ENCODE assay signal across 1 cellular context in the genomic region with DNA sequence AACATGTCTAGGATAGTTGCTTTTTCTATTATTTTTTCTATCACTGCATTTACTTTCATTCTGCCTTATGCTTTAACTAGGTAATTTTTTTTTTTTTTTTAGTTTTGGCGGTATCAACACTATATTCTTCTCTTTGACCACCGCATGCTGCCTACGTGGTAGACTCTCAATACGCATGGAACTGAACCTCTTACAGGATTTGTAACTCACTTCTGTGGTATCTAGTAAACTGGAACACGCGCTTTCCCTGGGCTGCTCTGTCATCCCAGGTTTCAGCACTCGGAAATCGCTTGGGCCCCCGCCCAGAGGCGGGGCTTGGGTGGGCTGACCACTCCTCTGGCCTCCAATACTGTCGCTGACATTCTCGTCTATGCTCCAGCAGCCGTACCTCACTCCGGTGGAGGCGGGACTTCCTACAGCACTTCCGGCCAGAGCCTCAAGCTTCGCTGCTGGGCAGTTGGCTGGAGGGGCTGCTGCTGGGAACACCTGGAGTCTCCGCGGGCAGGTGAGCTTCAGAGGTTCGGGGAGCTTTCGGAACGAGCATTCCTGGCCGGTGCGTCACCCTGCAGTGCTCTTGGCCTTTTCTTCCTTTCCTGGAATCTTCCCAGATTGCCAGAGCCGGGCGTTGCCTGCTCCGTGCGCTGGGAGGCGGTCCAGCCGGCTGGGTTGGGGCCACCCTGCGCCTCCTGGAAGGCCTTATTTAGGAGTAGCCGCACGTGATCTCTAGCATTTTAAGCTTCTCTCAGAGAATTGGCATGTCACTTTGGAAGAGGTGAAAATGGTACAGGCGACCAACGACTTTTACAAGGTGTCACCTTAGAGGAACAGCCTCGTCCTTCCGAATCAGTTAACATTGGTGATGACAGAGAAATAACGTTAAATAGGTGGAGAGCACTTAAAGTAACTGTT.
TF ChIP-seq lines count a peak whose summit lies in the region.

A gene with protein sequence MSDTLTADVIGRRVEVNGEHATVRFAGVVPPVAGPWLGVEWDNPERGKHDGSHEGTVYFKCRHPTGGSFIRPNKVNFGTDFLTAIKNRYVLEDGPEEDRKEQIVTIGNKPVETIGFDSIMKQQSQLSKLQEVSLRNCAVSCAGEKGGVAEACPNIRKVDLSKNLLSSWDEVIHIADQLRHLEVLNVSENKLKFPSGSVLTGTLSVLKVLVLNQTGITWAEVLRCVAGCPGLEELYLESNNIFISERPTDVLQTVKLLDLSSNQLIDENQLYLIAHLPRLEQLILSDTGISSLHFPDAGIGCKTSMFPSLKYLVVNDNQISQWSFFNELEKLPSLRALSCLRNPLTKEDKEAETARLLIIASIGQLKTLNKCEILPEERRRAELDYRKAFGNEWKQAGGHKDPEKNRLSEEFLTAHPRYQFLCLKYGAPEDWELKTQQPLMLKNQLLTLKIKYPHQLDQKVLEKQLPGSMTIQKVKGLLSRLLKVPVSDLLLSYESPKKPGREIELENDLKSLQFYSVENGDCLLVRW (plus strand): TSS at position 428 of the 909 bp plus-strand sequence. CDS start 12,623 bp downstream, outside the sequence.

TF ChIP-seq in GM12878, 131 proteins besides CTCF, POLR2A, EP300 and RAD21 (continued from another document and continues in another):
- TF ChIP-seq, protein P1, sequence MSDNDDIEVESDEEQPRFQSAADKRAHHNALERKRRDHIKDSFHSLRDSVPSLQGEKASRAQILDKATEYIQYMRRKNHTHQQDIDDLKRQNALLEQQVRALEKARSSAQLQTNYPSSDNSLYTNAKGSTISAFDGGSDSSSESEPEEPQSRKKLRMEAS (IDR thresholded peaks at IDR 0.05; ENCODE audit: low read depth, low read length), result peak; percentile 40; the same call in 1 of the 2 replicates
- TF ChIP-seq CREM (IDR thresholded peaks at IDR 0.05; ENCODE audit: low read depth) (peak; percentile 31; the same call in 1 of the 2 replicates), CHD1 (IDR thresholded peaks at IDR 0.05; ENCODE audit: low read depth, low read length) (no peak), CREB1 (IDR thresholded peaks at IDR 0.05; ENCODE audit: low read depth) (no peak), PML (IDR thresholded peaks at IDR 0.05; ENCODE audit: low read length) (peak; percentile 59; the same call in 1 of the 2 replicates), NRF1 (conservative IDR thresholded peaks at IDR 0.05; ENCODE audit: low read depth, low read length) (no peak), ZNF207 (IDR thresholded peaks at IDR 0.05; ENCODE audit: borderline replicate concordance) (no peak), MEF2A (IDR thresholded peaks at IDR 0.05; ENCODE audit: insufficient read depth, low read depth, low read length) (0 out of 2 replicates have a peak, but pooled peaks have one; percentile 25), SPI1 (IDR thresholded peaks at IDR 0.05; ENCODE audit: borderline replicate concordance, insufficient read depth, low read depth, low read length) (0 out of 2 replicates have a peak, but pooled peaks have one; percentile 36), YY1 (IDR thresholded peaks at IDR 0.05; ENCODE audit: low read depth, low read length) (no peak), BMI1 (IDR thresholded peaks at IDR 0.05; ENCODE audit: borderline replicate concordance) (no peak), CBFB (IDR thresholded peaks at IDR 0.05; ENCODE audit: low read depth) (peak; percentile 59; the same call in 1 of the 2 replicates), ZNF24 (IDR thresholded peaks at IDR 0.05) (no peak), SMARCA5 (IDR thresholded peaks at IDR 0.05) (0 out of 2 replicates have a peak, but pooled peaks have one; percentile 19), FOXK2 (IDR thresholded peaks at IDR 0.05) (no peak), GATAD2B (conservative IDR thresholded peaks at IDR 0.05; ENCODE audit: low read depth) (no peak), TAF1 (IDR thresholded peaks at IDR 0.05; ENCODE audit: borderline replicate concordance, low read depth, low read length) (peak; percentile 87), ZSCAN29 (IDR thresholded peaks at IDR 0.05) (no peak), STAT1 (conservative IDR thresholded peaks at IDR 0.05) (no peak), GABPA (IDR thresholded peaks at IDR 0.05; ENCODE audit: low read depth) (peak; percentile 92), NFYA (IDR thresholded peaks at IDR 0.05; ENCODE audit: borderline replicate concordance, low read depth, low read length) (no peak), BCL11A (IDR thresholded peaks at IDR 0.05; ENCODE audit: low read depth, low read length) (0 out of 2 replicates have a peak, but pooled peaks have one; percentile 28), TCF3 (IDR thresholded peaks at IDR 0.05; ENCODE audit: borderline replicate concordance, insufficient read depth, low read depth, low read length) (no peak), POLR2AphosphoS2 (IDR thresholded peaks at IDR 0.05; ENCODE audit: low read depth, low read length) (peak; percentile 82; the same call in 1 of the 2 replicates), TCF7 (IDR thresholded peaks at IDR 0.05; ENCODE audit: borderline replicate concordance) (no peak), BRCA1 (IDR thresholded peaks at IDR 0.05; ENCODE audit: low read depth, low read length) (no peak), RAD51 (IDR thresholded peaks at IDR 0.05) (peak; percentile 72), TBL1XR1 (IDR thresholded peaks at IDR 0.05; ENCODE audit: low read depth, low read length) (no peak), POLR2AphosphoS5 (IDR thresholded peaks at IDR 0.05; ENCODE audit: low read length) (peak; percentile 86), SIN3A (IDR thresholded peaks at IDR 0.05; ENCODE audit: low read depth, low read length) (no peak), SUZ12 (IDR thresholded peaks at IDR 0.05; ENCODE audit: unreplicated experiment) (no peak), FOS (IDR thresholded peaks at IDR 0.05; ENCODE audit: borderline replicate concordance, extremely low read depth, insufficient read length) (no peak), SREBF2 (IDR thresholded peaks at IDR 0.05; ENCODE audit: low read length) (no peak), EED (IDR thresholded peaks at IDR 0.05; ENCODE audit: low read depth) (peak; percentile 56), KAT2A (conservative IDR thresholded peaks at IDR 0.05; ENCODE audit: control insufficient read depth, low read depth, low read length) (no peak), EZH2 (IDR thresholded peaks at IDR 0.05; ENCODE audit: borderline replicate concordance, control insufficient read depth, low read depth, low read length) (no peak)
- TF ChIP-seq, protein P2, sequence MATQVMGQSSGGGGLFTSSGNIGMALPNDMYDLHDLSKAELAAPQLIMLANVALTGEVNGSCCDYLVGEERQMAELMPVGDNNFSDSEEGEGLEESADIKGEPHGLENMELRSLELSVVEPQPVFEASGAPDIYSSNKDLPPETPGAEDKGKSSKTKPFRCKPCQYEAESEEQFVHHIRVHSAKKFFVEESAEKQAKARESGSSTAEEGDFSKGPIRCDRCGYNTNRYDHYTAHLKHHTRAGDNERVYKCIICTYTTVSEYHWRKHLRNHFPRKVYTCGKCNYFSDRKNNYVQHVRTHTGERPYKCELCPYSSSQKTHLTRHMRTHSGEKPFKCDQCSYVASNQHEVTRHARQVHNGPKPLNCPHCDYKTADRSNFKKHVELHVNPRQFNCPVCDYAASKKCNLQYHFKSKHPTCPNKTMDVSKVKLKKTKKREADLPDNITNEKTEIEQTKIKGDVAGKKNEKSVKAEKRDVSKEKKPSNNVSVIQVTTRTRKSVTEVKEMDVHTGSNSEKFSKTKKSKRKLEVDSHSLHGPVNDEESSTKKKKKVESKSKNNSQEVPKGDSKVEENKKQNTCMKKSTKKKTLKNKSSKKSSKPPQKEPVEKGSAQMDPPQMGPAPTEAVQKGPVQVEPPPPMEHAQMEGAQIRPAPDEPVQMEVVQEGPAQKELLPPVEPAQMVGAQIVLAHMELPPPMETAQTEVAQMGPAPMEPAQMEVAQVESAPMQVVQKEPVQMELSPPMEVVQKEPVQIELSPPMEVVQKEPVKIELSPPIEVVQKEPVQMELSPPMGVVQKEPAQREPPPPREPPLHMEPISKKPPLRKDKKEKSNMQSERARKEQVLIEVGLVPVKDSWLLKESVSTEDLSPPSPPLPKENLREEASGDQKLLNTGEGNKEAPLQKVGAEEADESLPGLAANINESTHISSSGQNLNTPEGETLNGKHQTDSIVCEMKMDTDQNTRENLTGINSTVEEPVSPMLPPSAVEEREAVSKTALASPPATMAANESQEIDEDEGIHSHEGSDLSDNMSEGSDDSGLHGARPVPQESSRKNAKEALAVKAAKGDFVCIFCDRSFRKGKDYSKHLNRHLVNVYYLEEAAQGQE (IDR thresholded peaks at IDR 0.05; ENCODE audit: low read depth, low read length), result no peak
- TF ChIP-seq, protein P3, sequence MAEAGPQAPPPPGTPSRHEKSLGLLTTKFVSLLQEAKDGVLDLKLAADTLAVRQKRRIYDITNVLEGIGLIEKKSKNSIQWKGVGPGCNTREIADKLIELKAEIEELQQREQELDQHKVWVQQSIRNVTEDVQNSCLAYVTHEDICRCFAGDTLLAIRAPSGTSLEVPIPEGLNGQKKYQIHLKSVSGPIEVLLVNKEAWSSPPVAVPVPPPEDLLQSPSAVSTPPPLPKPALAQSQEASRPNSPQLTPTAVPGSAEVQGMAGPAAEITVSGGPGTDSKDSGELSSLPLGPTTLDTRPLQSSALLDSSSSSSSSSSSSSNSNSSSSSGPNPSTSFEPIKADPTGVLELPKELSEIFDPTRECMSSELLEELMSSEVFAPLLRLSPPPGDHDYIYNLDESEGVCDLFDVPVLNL (IDR thresholded peaks at IDR 0.05; ENCODE audit: low read depth, low read length), result no peak
- TF ChIP-seq, protein P4, sequence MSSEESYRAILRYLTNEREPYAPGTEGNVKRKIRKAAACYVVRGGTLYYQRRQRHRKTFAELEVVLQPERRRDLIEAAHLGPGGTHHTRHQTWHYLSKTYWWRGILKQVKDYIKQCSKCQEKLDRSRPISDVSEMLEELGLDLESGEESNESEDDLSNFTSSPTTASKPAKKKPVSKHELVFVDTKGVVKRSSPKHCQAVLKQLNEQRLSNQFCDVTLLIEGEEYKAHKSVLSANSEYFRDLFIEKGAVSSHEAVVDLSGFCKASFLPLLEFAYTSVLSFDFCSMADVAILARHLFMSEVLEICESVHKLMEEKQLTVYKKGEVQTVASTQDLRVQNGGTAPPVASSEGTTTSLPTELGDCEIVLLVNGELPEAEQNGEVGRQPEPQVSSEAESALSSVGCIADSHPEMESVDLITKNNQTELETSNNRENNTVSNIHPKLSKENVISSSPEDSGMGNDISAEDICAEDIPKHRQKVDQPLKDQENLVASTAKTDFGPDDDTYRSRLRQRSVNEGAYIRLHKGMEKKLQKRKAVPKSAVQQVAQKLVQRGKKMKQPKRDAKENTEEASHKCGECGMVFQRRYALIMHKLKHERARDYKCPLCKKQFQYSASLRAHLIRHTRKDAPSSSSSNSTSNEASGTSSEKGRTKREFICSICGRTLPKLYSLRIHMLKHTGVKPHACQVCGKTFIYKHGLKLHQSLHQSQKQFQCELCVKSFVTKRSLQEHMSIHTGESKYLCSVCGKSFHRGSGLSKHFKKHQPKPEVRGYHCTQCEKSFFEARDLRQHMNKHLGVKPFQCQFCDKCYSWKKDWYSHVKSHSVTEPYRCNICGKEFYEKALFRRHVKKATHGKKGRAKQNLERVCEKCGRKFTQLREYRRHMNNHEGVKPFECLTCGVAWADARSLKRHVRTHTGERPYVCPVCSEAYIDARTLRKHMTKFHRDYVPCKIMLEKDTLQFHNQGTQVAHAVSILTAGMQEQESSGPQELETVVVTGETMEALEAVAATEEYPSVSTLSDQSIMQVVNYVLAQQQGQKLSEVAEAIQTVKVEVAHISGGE (CRISPR knock-in tag; IDR thresholded peaks at IDR 0.05), result no peak
- TF ChIP-seq, protein P5, sequence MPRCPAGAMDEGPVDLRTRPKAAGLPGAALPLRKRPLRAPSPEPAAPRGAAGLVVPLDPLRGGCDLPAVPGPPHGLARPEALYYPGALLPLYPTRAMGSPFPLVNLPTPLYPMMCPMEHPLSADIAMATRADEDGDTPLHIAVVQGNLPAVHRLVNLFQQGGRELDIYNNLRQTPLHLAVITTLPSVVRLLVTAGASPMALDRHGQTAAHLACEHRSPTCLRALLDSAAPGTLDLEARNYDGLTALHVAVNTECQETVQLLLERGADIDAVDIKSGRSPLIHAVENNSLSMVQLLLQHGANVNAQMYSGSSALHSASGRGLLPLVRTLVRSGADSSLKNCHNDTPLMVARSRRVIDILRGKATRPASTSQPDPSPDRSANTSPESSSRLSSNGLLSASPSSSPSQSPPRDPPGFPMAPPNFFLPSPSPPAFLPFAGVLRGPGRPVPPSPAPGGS (IDR thresholded peaks at IDR 0.05; ENCODE audit: borderline replicate concordance, insufficient read depth, low read depth, low read length, poor library complexity, severe bottlenecking), result no peak
- TF ChIP-seq, protein P6, sequence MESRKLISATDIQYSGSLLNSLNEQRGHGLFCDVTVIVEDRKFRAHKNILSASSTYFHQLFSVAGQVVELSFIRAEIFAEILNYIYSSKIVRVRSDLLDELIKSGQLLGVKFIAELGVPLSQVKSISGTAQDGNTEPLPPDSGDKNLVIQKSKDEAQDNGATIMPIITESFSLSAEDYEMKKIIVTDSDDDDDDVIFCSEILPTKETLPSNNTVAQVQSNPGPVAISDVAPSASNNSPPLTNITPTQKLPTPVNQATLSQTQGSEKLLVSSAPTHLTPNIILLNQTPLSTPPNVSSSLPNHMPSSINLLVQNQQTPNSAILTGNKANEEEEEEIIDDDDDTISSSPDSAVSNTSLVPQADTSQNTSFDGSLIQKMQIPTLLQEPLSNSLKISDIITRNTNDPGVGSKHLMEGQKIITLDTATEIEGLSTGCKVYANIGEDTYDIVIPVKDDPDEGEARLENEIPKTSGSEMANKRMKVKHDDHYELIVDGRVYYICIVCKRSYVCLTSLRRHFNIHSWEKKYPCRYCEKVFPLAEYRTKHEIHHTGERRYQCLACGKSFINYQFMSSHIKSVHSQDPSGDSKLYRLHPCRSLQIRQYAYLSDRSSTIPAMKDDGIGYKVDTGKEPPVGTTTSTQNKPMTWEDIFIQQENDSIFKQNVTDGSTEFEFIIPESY (IDR thresholded peaks at IDR 0.05), result no peak
- TF ChIP-seq, protein P7, sequence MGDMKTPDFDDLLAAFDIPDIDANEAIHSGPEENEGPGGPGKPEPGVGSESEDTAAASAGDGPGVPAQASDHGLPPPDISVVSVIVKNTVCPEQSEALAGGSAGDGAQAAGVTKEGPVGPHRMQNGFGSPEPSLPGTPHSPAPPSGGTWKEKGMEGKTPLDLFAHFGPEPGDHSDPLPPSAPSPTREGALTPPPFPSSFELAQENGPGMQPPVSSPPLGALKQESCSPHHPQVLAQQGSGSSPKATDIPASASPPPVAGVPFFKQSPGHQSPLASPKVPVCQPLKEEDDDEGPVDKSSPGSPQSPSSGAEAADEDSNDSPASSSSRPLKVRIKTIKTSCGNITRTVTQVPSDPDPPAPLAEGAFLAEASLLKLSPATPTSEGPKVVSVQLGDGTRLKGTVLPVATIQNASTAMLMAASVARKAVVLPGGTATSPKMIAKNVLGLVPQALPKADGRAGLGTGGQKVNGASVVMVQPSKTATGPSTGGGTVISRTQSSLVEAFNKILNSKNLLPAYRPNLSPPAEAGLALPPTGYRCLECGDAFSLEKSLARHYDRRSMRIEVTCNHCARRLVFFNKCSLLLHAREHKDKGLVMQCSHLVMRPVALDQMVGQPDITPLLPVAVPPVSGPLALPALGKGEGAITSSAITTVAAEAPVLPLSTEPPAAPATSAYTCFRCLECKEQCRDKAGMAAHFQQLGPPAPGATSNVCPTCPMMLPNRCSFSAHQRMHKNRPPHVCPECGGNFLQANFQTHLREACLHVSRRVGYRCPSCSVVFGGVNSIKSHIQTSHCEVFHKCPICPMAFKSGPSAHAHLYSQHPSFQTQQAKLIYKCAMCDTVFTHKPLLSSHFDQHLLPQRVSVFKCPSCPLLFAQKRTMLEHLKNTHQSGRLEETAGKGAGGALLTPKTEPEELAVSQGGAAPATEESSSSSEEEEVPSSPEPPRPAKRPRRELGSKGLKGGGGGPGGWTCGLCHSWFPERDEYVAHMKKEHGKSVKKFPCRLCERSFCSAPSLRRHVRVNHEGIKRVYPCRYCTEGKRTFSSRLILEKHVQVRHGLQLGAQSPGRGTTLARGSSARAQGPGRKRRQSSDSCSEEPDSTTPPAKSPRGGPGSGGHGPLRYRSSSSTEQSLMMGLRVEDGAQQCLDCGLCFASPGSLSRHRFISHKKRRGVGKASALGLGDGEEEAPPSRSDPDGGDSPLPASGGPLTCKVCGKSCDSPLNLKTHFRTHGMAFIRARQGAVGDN (IDR thresholded peaks at IDR 0.05), result no peak; the same call in none of the 2 replicates
